ENCODE assay signal across 16 cellular contexts in the genomic region with DNA sequence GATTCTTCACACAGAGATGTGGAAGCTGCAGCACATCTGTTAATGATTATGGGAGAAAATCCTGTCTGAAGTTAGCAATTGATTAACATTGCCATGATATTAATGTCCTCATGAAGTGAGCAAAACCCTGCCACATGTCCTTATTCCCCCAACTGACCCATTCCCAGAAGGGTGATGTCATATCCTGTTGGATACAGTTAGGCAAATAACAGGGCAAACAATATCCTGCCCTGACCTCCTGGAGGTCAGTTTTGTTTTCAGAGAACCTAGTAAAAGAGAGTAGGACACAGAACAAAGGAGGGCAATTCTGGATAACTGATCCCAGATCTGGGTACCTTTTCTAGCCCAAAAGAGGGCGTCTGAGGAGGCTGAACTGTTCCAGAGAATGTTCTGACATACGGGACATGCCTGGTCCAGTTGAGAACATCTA. TPM values are rescaled to one million over a fixed set of nuclear protein-coding genes. Genes with fewer than 3 reads are reported as not detected.
DNase-seq lines count a peak whose midpoint lies in the region; ATAC-seq, FAIRE-seq and TF ChIP-seq lines count a peak whose summit lies in the region.
"Had no signal": no experiment of that assay in that cellular context is flagged by ENCODE, and none has a peak within 500 bp of the region (broad histone marks: within the 10 kb centered on the region; RNA-seq: fewer than 3 reads in every experiment).

No MANE protein-coding gene starts in this region.

- no peak overlapping the region for H2BK5ac ChIP-seq in H9 (ENCODE audit: insufficient read length, low read length)

- no peak overlapping the region for H2BK12ac ChIP-seq in H9 (ENCODE audit: insufficient read length, low read depth, low read length)

- DNase-seq in GM18507 (ENCODE audit: extremely low spot score, insufficient read length, low read depth) (no peak), RKO (ENCODE audit: low spot score) (peak; percentile 10), fibroblast of mammary gland (ENCODE audit: low read depth) (peak; percentile 77), renal cortical epithelial cell (ENCODE audit: low read depth) (peak; percentile 96), H9 (no peak)
- DNase-seq: activated CD4-positive, alpha-beta memory T cell treated with anti-CD3 and anti-CD28 coated beads, Interleukin-2, amount 10 ng/mL, durations not matched to agents 7 days and 5 days; activated naive CD4-positive, alpha-beta T cell treated with Interleukin-2 at 50 U/mL for 16 hours; Caco-2; cortex of kidney; naive B cell; stimulated activated CD4-positive, alpha-beta T cell treated with anti-CD3 and anti-CD28 coated beads, Interleukin-12 subunit alpha, Interleukin-12 subunit beta, amount 100 ng/mL, for 4 hours; stimulated activated CD8-positive, alpha-beta memory T cell treated with anti-CD3 and anti-CD28 coated beads, Interleukin-4, amount 100 ng/mL, for 48 hours had no signal

- H2BK20ac ChIP-seq in H9 (ENCODE audit: low read depth, low read length, poor library complexity, severe bottlenecking), result no peak overlapping the region

- no peak overlapping the region for H3K18ac ChIP-seq in H9 (ENCODE audit: insufficient read length, low read depth, low read length)

- H3K4me1 Mint-ChIP-seq in H9, result peaks cover 0 to 7% of the 10 kb centered on the region in 2 experiments; a peak in 2 of 4 replicates
- H3K4me1 Mint-ChIP-seq: activated CD4-positive, alpha-beta memory T cell treated with anti-CD3 and anti-CD28 coated beads, Interleukin-2, amount 10 ng/mL, durations not matched to agents 7 days and 5 days; naive B cell had no signal

- no peak overlapping the region for H2BK15ac ChIP-seq in H9 (ENCODE audit: low read depth, low read length)

- no peak overlapping the region for H3K4me3 ChIP-seq in fibroblast of mammary gland (ENCODE audit: control insufficient read depth, low read depth, low read length)

- H2AK5ac ChIP-seq in H9 (ENCODE audit: insufficient read length, low read length), result no peak overlapping the region

- H3K4me2 ChIP-seq in H9 (ENCODE audit: insufficient read depth, insufficient read length, low read length), result no peak overlapping the region

- no peaks in the 10 kb centered on the region for H3K27me3 ChIP-seq in H9 (ENCODE audit: insufficient read depth, low read length)

- TF ChIP-seq CTCF in fibroblast of mammary gland (conservative IDR thresholded peaks at IDR 0.05; ENCODE audit: control insufficient read depth, insufficient read depth, low read depth, low read length), result no peak
- no peak for TF ChIP-seq CTCF in H9 (conservative IDR thresholded peaks at IDR 0.05)

- no peaks in the 10 kb centered on the region for H3K9me3 Mint-ChIP-seq in H9
- H3K9me3 Mint-ChIP-seq: activated CD4-positive, alpha-beta memory T cell treated with anti-CD3 and anti-CD28 coated beads, Interleukin-2, amount 10 ng/mL, durations not matched to agents 7 days and 5 days; naive B cell had no signal

- WGBS in H9 (ENCODE audit: extremely low coverage, insufficient read length, low lambda C conversion rate), result no CpG with 5 or more reads among the region's 2 CpGs

- H3K27me3 Mint-ChIP-seq in H9 (ENCODE audit: low read depth), result peaks cover 2% of the 10 kb centered on the region; the same call in 1 of the 2 replicates

- H3K27ac ChIP-seq in H9 (ENCODE audit: insufficient read length, low read depth, low read length), result no peak overlapping the region
- H3K27ac ChIP-seq: HL-60 had no signal

- H4K8ac ChIP-seq in H9 (replicated peaks; ENCODE audit: insufficient read length, low read depth, low read length), result no peak overlapping the region

- H3K9me3 ChIP-seq in H9 (ENCODE audit: control insufficient read depth, low read depth, low read length), result no peaks in the 10 kb centered on the region

- H4K20me1 ChIP-seq in H9 (ENCODE audit: control insufficient read depth, insufficient read depth, insufficient read length), result no peaks in the 10 kb centered on the region

- no peaks in the 10 kb centered on the region for H3K23me2 ChIP-seq in H9 (ENCODE audit: insufficient read length, low read depth, low read length, poor library complexity, severe bottlenecking)

- H3K79me2 ChIP-seq in H9 (ENCODE audit: insufficient read depth, low read length), result no peaks in the 10 kb centered on the region

- no peaks in the 10 kb centered on the region; the same call in 1 of the 2 replicates for H3K4me1 ChIP-seq in H9 (ENCODE audit: insufficient read depth, low read length)

- no peak overlapping the region for H3T11ph ChIP-seq in H9 (ENCODE audit: low read length)

- no peak overlapping the region for H4K91ac ChIP-seq in H9 (ENCODE audit: insufficient read length, low read depth, low read length)

- H3K4me3 Mint-ChIP-seq in H9, result no peak overlapping the region
- H3K4me3 Mint-ChIP-seq: activated CD4-positive, alpha-beta memory T cell treated with anti-CD3 and anti-CD28 coated beads, Interleukin-2, amount 10 ng/mL, durations not matched to agents 7 days and 5 days; naive B cell had no signal

- H3K4ac ChIP-seq in H9 (ENCODE audit: low read depth, low read length), result no peak overlapping the region

- no peak overlapping the region for H4K5ac ChIP-seq in H9 (ENCODE audit: insufficient read length, low read depth, low read length)

- no peak overlapping the region for H3K14ac ChIP-seq in H9 (ENCODE audit: insufficient read depth, low read length)

- no peaks in the 10 kb centered on the region for H3K36me3 Mint-ChIP-seq in H9 (ENCODE audit: insufficient read depth in 1 of 3, low read depth in 3 of 3)
- H3K36me3 Mint-ChIP-seq: naive B cell had no signal

- H3K79me1 ChIP-seq in H9 (ENCODE audit: insufficient read depth, low read depth, low read length, poor library complexity, severe bottlenecking), result no peaks in the 10 kb centered on the region

- FAIRE-seq in GM18507 (lab: Jason Lieb, UNC), result peak; percentile 9

- ATAC-seq in activated CD4-positive, CD25-positive, alpha-beta regulatory T cell treated with anti-CD3 and anti-CD28 coated beads, Interleukin-2, amount 50 U/mL, for 24 hours, result no peak
- ATAC-seq in HG03342 (IDR thresholded peaks at IDR 0.05; ENCODE audit: unreplicated experiment) (no peak), GM21529 (IDR thresholded peaks at IDR 0.05; ENCODE audit: unreplicated experiment) (no peak)

- no peak overlapping the region; a peak in 1 of 7 replicates for H3K27ac Mint-ChIP-seq in H9
- H3K27ac Mint-ChIP-seq: activated CD4-positive, alpha-beta memory T cell treated with anti-CD3 and anti-CD28 coated beads, Interleukin-2, amount 10 ng/mL, durations not matched to agents 7 days and 5 days; naive B cell had no signal

- H3K9ac ChIP-seq in H9 (ENCODE audit: extremely low read depth, insufficient read length, low read length), result no peak overlapping the region

- no peak overlapping the region for H2BK120ac ChIP-seq in H9 (ENCODE audit: low read depth, low read length, poor library complexity, severe bottlenecking)

- H3K56ac ChIP-seq in H9 (ENCODE audit: insufficient read length, low read depth, low read length), result no peak overlapping the region

- no peak overlapping the region for H2AFZ ChIP-seq in H9 (ENCODE audit: low read length)

- H3K23ac ChIP-seq in H9 (ENCODE audit: insufficient read length, low read depth, low read length), result no peak overlapping the region

RNA-seq across cellular contexts. Expression of gene ABLIM3, which starts 11.0 kb away (rescaled TPM):
- total RNA-seq in renal cortical epithelial cell (17.5 and 33.9 TPM in 2 replicates), H9 (2021) (0.20 and 0.29 TPM in 2 replicates)
- total RNA-seq: Caco-2 had no signal

Comparison
In these comparisons a context has a peak if more than half of its experiments do, and no peak if none do; other contexts are left out.
1. DNase-seq: peak in RKO (single experiment), fibroblast of mammary gland (single experiment) and renal cortical epithelial cell (single experiment); none in GM18507 (single experiment) and H9 (single experiment).
2. RNA of gene ABLIM3, which starts 11.0 kb away (total RNA-seq): 17.5 to 33.9 TPM in renal cortical epithelial cell; 0.20 to 0.29 TPM in H9; every median in the first group is over 10 times any median in the second.